11 cellular contexts compared by ENCODE assay signal in genomic region chr10:110410329-110411046, GRCh38.
DNase-seq lines count a peak whose midpoint lies in the region; ATAC-seq, FAIRE-seq and TF ChIP-seq lines count a peak whose summit lies in the region.
"Had no signal": no experiment of that assay in that cellular context is flagged by ENCODE, and none has a peak within 500 bp of the region (broad histone marks: within the 10 kb centered on the region; RNA-seq: fewer than 3 reads in every experiment).

No MANE protein-coding gene starts in this region.

- ATAC-seq in SK-N-SH treated with all-trans-retinoic acid at 6 μM for 48 hours (peak; percentile 92), foreskin keratinocyte (peak; percentile 68), GM18520 (IDR thresholded peaks at IDR 0.05; ENCODE audit: unreplicated experiment) (no peak), HG02678 (IDR thresholded peaks at IDR 0.05; ENCODE audit: unreplicated experiment) (no peak), T-cell (replicated peaks in 1 of 4) (no peak)
- no peak for ATAC-seq in stimulated activated naive CD8-positive, alpha-beta T cell treated with anti-CD3 and anti-CD28 coated beads, Interleukin-15, amount 100 ng/mL, for 72 hours

- H3K36me3 Mint-ChIP-seq in T-cell, result no peaks in the 10 kb centered on the region

- H3K27ac ChIP-seq in foreskin keratinocyte, result peak overlapping the region; percentile 94

- CTCF ChIA-PET in T-cell (lab: Charles Lee), result no interaction called here

- FAIRE-seq in H54 (lab: Jason Lieb, UNC), result no peak

- DNase-seq in H54 (ENCODE audit: insufficient read length, low spot score) (peak; percentile 77), foreskin keratinocyte (peak; percentile 97 to 99), smooth muscle cell of the brain vasculature (ENCODE audit: low read depth, low spot score) (peak; percentile 33), T-cell (no peak)
- DNase-seq in stimulated activated naive CD8-positive, alpha-beta T cell treated with anti-CD3 and anti-CD28 coated beads, Interleukin-15, amount 100 ng/mL, for 72 hours, result no peak
- DNase-seq: activated naive CD4-positive, alpha-beta T cell; NCI-H2029 had no signal

- H3K4me3 Mint-ChIP-seq in stimulated activated naive CD8-positive, alpha-beta T cell treated with anti-CD3 and anti-CD28 coated beads, Interleukin-15, amount 100 ng/mL, for 72 hours, result no peak overlapping the region
- H3K4me3 Mint-ChIP-seq in T-cell, result no peak overlapping the region
- H3K4me3 Mint-ChIP-seq: neural crest cell had no signal

- H3K4me1 Mint-ChIP-seq in stimulated activated naive CD8-positive, alpha-beta T cell treated with anti-CD3 and anti-CD28 coated beads, Interleukin-15, amount 100 ng/mL, for 72 hours, result peaks cover 53% of the 10 kb centered on the region
- peaks cover 15 to 31% (median 26%) of the 10 kb centered on the region in 3 donors for H3K4me1 Mint-ChIP-seq in T-cell

- H3K9me3 Mint-ChIP-seq in stimulated activated naive CD8-positive, alpha-beta T cell treated with anti-CD3 and anti-CD28 coated beads, Interleukin-15, amount 100 ng/mL, for 72 hours, result no peaks in the 10 kb centered on the region
- H3K9me3 Mint-ChIP-seq in T-cell, result no peaks in the 10 kb centered on the region
- H3K9me3 Mint-ChIP-seq: neural crest cell had no signal

- TF ChIP-seq POLR2A in H54 (IDR thresholded peaks at IDR 0.05; ENCODE audit: low read depth, low read length), result no peak

- H3K27ac Mint-ChIP-seq in stimulated activated naive CD8-positive, alpha-beta T cell treated with anti-CD3 and anti-CD28 coated beads, Interleukin-15, amount 100 ng/mL, for 72 hours, result no peak overlapping the region
- no peak overlapping the region for H3K27ac Mint-ChIP-seq in T-cell

- peaks cover 46% of the 10 kb centered on the region for H3K4me1 ChIP-seq in foreskin keratinocyte

- peaks cover 15% of the 10 kb centered on the region for H3K27me3 Mint-ChIP-seq in stimulated activated naive CD8-positive, alpha-beta T cell treated with anti-CD3 and anti-CD28 coated beads, Interleukin-15, amount 100 ng/mL, for 72 hours
- H3K27me3 Mint-ChIP-seq in T-cell, result no peaks in the 10 kb centered on the region

- POLR2A ChIA-PET in T-cell (lab: Charles Lee), result no interaction called here

- TF ChIP-seq CTCF in foreskin keratinocyte (conservative IDR thresholded peaks at IDR 0.05), result no peak

- H3K27me3 ChIP-seq in foreskin keratinocyte, result no peaks in the 10 kb centered on the region

TF ChIP-seq in SK-N-SH treated with all-trans-retinoic acid at 6 μM for 48 hours, 23 proteins besides CTCF, POLR2A, EP300 and RAD21:
- TF ChIP-seq ISL1 (CRISPR knock-in tag; IDR thresholded peaks at IDR 0.05) (no peak), CSDC2 (CRISPR knock-in tag; IDR thresholded peaks at IDR 0.05) (no peak), TCF4 (CRISPR knock-in tag; IDR thresholded peaks at IDR 0.05; ENCODE audit: borderline replicate concordance) (no peak), CSRNP3 (CRISPR knock-in tag; IDR thresholded peaks at IDR 0.05) (no peak), GLIS3 (CRISPR knock-in tag; IDR thresholded peaks at IDR 0.05) (no peak), TSHZ2 (CRISPR knock-in tag; IDR thresholded peaks at IDR 0.05) (no peak), ZNF565 (CRISPR knock-in tag; conservative IDR thresholded peaks at IDR 0.05; ENCODE audit: low read depth) (no peak), CREB5 (CRISPR knock-in tag; IDR thresholded peaks at IDR 0.05; ENCODE audit: low read depth) (no peak), ESRRG (CRISPR knock-in tag; IDR thresholded peaks at IDR 0.05) (no peak), ZC3H10 (CRISPR knock-in tag; IDR thresholded peaks at IDR 0.05) (no peak), ZFP3 (CRISPR knock-in tag; IDR thresholded peaks at IDR 0.05) (0 out of 2 replicates have a peak, but pooled peaks have one; percentile 13), ZNF8 (CRISPR knock-in tag; IDR thresholded peaks at IDR 0.05) (no peak), ARNTL (CRISPR knock-in tag; IDR thresholded peaks at IDR 0.05; ENCODE audit: borderline replicate concordance, low read depth) (no peak), PATZ1 (CRISPR knock-in tag; IDR thresholded peaks at IDR 0.05; ENCODE audit: borderline replicate concordance) (peak; percentile 59), TOX (CRISPR knock-in tag; IDR thresholded peaks at IDR 0.05; ENCODE audit: borderline replicate concordance) (peak; percentile 63; the same call in 1 of the 2 replicates), POU6F1 (CRISPR knock-in tag; IDR thresholded peaks at IDR 0.05; ENCODE audit: borderline replicate concordance, low read depth) (no peak)

Comparison
In these comparisons a context has a peak if more than half of its experiments do, and no peak if none do; other contexts are left out.
1. DNase-seq: peak in H54 (single experiment), foreskin keratinocyte (2 of 2) and smooth muscle cell of the brain vasculature (single experiment); none in stimulated activated naive CD8-positive, alpha-beta T cell treated with anti-CD3 and anti-CD28 coated beads, Interleukin-15, amount 100 ng/mL, for 72 hours (0 of 2) and T-cell (0 of 34).
2. ATAC-seq: peak in SK-N-SH treated with all-trans-retinoic acid at 6 μM for 48 hours (single experiment) and foreskin keratinocyte (single experiment); none in GM18520 (single experiment), HG02678 (single experiment), stimulated activated naive CD8-positive, alpha-beta T cell treated with anti-CD3 and anti-CD28 coated beads, Interleukin-15, amount 100 ng/mL, for 72 hours (single experiment) and T-cell (0 of 4).